ENCODE assay signal across 10 cellular contexts in the genomic region with DNA sequence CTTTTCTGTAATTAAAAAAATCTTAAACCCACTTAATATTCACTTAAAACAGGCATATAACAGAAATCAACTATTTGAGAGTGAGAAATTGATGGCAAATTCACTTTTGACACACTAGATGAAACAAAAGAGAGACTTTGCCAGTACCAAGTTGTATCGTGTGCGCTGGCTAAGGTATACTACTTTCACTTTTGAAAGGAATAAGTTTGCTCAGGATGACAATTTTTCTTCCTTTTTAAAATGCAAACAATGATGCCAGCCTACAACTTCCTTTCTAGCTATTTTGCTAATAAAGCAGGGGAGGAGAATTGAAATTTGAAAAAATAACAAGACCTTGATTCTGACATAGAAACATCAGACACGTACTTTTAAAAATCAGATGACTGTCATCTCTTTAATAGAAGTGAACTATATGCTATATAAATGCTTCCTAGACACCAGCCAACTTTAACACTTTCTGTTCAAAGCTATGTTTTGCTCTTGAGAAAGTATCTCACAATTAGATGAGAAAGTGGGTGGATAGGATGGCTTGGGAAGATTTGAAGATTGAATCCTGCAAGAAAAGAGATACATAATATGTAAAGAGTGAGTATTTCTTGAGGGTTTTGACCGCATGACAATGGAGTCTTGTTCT. TPM values are rescaled to one million over a fixed set of nuclear protein-coding genes. Genes with fewer than 3 reads are reported as not detected.
A peak's percentile ranks its signal among the peaks of the same experiment; 100 is the strongest.
DNase-seq lines count a peak whose midpoint lies in the region; ATAC-seq and TF ChIP-seq lines count a peak whose summit lies in the region.
"Had no signal": no experiment of that assay in that cellular context is flagged by ENCODE, and none has a peak within 500 bp of the region (broad histone marks: within the 10 kb centered on the region; RNA-seq: fewer than 3 reads in every experiment).

No MANE protein-coding gene starts in this region.

- no peak overlapping the region for H4K8ac ChIP-seq in mesendoderm (ENCODE audit: low read depth, low read length)

- H3K27me3 Mint-ChIP-seq in activated T-cell treated with anti-CD3 and anti-CD28 coated beads, Interleukin-2, amount 50 U/mL, for 24 hours, result peaks cover 15% of the 10 kb centered on the region

- H3K36me3 ChIP-seq in adrenal gland (replicated peaks in 1 of 2) (no peaks in the 10 kb centered on the region), lower lobe of right lung (no peaks in the 10 kb centered on the region), tibial nerve (no peaks in the 10 kb centered on the region), mesendoderm (ENCODE audit: control insufficient read depth, insufficient read depth, low read length) (no peaks in the 10 kb centered on the region)

- no peak overlapping the region for H2AK5ac ChIP-seq in mesendoderm (ENCODE audit: low read length)

- no peak overlapping the region for H2BK15ac ChIP-seq in mesendoderm (replicated peaks; ENCODE audit: low read depth)

- no peaks in the 10 kb centered on the region for H3K4me1 ChIP-seq in adrenal gland (replicated peaks in 1 of 2)
- no peaks in the 10 kb centered on the region for H3K4me1 ChIP-seq in lower lobe of right lung
- H3K4me1 ChIP-seq in tibial nerve, result peaks cover 0 to 72% (median 8%) of the 10 kb centered on the region in 4 donors
- no peaks in the 10 kb centered on the region for H3K4me1 ChIP-seq in mesendoderm (ENCODE audit: control insufficient read depth, low read depth, low read length)

- H3K4me2 ChIP-seq in mesendoderm (ENCODE audit: low read length), result no peak overlapping the region

- no peak overlapping the region for H3K18ac ChIP-seq in mesendoderm (ENCODE audit: low read length)

- H3K27me3 ChIP-seq in adrenal gland (no peaks in the 10 kb centered on the region), lower lobe of right lung (ENCODE audit: low read depth) (no peaks in the 10 kb centered on the region), tibial nerve (no peaks in the 10 kb centered on the region), mesendoderm (ENCODE audit: insufficient read depth, low read length, poor library complexity) (no peaks in the 10 kb centered on the region)

- no peaks in the 10 kb centered on the region for H3K9me3 ChIP-seq in adrenal gland (replicated peaks in 1 of 3)
- H3K9me3 ChIP-seq in lower lobe of right lung, result no peaks in the 10 kb centered on the region
- H3K9me3 ChIP-seq in tibial nerve, result no peaks in the 10 kb centered on the region

- no peaks in the 10 kb centered on the region for H3K79me2 ChIP-seq in mesendoderm (ENCODE audit: control insufficient read depth, insufficient read depth, low read length)

- TF ChIP-seq CTCF in adrenal gland (IDR thresholded peaks at IDR 0.05) (no peak), lower lobe of right lung (IDR thresholded peaks at IDR 0.05) (no peak), tibial nerve (IDR thresholded peaks at IDR 0.05) (no peak)

- H3K4me3 Mint-ChIP-seq in activated T-cell treated with anti-CD3 and anti-CD28 coated beads, Interleukin-2, amount 50 U/mL, for 24 hours, result peak overlapping the region; percentile 46

- no peak overlapping the region for H3K56ac ChIP-seq in mesendoderm (ENCODE audit: low read length)

- H3K27ac Mint-ChIP-seq in activated T-cell treated with anti-CD3 and anti-CD28 coated beads, Interleukin-2, amount 50 U/mL, for 24 hours, result no peak overlapping the region

- H2BK120ac ChIP-seq in mesendoderm (ENCODE audit: low read depth, low read length), result no peak overlapping the region

- no peaks in the 10 kb centered on the region for H3K9me3 Mint-ChIP-seq in activated T-cell treated with anti-CD3 and anti-CD28 coated beads, Interleukin-2, amount 50 U/mL, for 24 hours

- ATAC-seq in lower lobe of right lung, result peak in 1 of 2 donors; percentile 62

- TF ChIP-seq EP300 in tibial nerve (IDR thresholded peaks at IDR 0.05), result no peak

- no peak overlapping the region for H3K4ac ChIP-seq in mesendoderm (ENCODE audit: low read depth, low read length)

- DNase-seq in activated T-cell treated with anti-CD3 and anti-CD28 coated beads, Interleukin-2, amount 50 U/mL, for 24 hours, result no peak
- no peak for DNase-seq in activated T-cell treated with anti-CD3 and anti-CD28 coated beads for 4 hours
- DNase-seq in adrenal gland, result no peak
- DNase-seq in lower lobe of right lung, result no peak
- DNase-seq in tibial nerve (ENCODE audit: low spot score in 2 of 2), result no peak
- DNase-seq in head of caudate nucleus, result no peak
- DNase-seq in mesendoderm, result no peak
- no peak for DNase-seq in SW 1271 (lab: John Stamatoyannopoulos, UW)
- DNase-seq: COR-L47 had no signal

- peak overlapping the region in 3 of 5 donors; percentile 53 to 64 (median 55) for H3K27ac ChIP-seq in adrenal gland
- peak overlapping the region; percentile 46 for H3K27ac ChIP-seq in lower lobe of right lung
- H3K27ac ChIP-seq in tibial nerve, result peak overlapping the region; percentile 62 to 90 (median 87)
- H3K27ac ChIP-seq in mesendoderm (ENCODE audit: low read depth, low read length), result no peak overlapping the region

- TF ChIP-seq POLR2A in adrenal gland (IDR thresholded peaks at IDR 0.05) (no peak), tibial nerve (IDR thresholded peaks at IDR 0.05) (no peak)

- H3K79me1 ChIP-seq in mesendoderm (ENCODE audit: low read length), result no peaks in the 10 kb centered on the region

- no peak overlapping the region for H3K23ac ChIP-seq in mesendoderm (ENCODE audit: low read length)

- WGBS in adrenal gland, 4 donors, result 33 to 39% (median 35%) methylated on average over 4 of the region's 4 CpGs
- 24 to 29% methylated on average over 4 of the region's 4 CpGs for WGBS in tibial nerve, 2 donors
- WGBS in mesendoderm (ENCODE audit: extremely low coverage, insufficient coverage, low lambda C conversion rate), result no CpG with 5 or more reads among the region's 4 CpGs

- H2BK5ac ChIP-seq in mesendoderm (ENCODE audit: low read length), result no peak overlapping the region

- H3K4me3 ChIP-seq in adrenal gland, result peak overlapping the region in 2 of 4 donors; percentile 23 to 61
- H3K4me3 ChIP-seq in lower lobe of right lung, result peak overlapping the region; percentile 37
- peak overlapping the region; percentile 9 to 48 (median 21) for H3K4me3 ChIP-seq in tibial nerve
- no peak overlapping the region for H3K4me3 ChIP-seq in mesendoderm (ENCODE audit: low read length)

- no peak overlapping the region for H3K9ac ChIP-seq in mesendoderm (ENCODE audit: low read length)

- H3K36me3 Mint-ChIP-seq in activated T-cell treated with anti-CD3 and anti-CD28 coated beads, Interleukin-2, amount 50 U/mL, for 24 hours (ENCODE audit: low read depth), result no peaks in the 10 kb centered on the region

- no peak overlapping the region for H4K5ac ChIP-seq in mesendoderm (ENCODE audit: low read length)

- intact Hi-C loops in adrenal gland (cut with DNase I) (no loop called here), lower lobe of right lung (cut with DNase I) (no loop called here), head of caudate nucleus (cut with DNase I) (loop anchor here (5.0 kb wide), 1 partner anchor 55 kb away; no protein-coding TSS in a partner anchor)

- peaks cover 10% of the 10 kb centered on the region for H3K4me1 Mint-ChIP-seq in activated T-cell treated with anti-CD3 and anti-CD28 coated beads, Interleukin-2, amount 50 U/mL, for 24 hours (ENCODE audit: low read depth)

RNA-seq across cellular contexts. Expression of a gene that starts 41.6 kb away (rescaled TPM):
- total RNA-seq in adrenal gland, result 1 to 10 TPM in 2 of 8 donors, under 1 TPM in 2, not detected in 4; 0.27 to 5.9 (median 2.1) TPM
- not detected for polyA plus RNA-seq in adrenal gland
- 0.62 TPM for total RNA-seq in lower lobe of right lung
- total RNA-seq in tibial nerve, result 1 to 10 TPM; 1.7 to 7.0 (median 4.8) TPM
- polyA plus RNA-seq in mesendoderm (2013, experiment 1 of 2), result not detected
- polyA plus RNA-seq in mesendoderm (2013, experiment 2 of 2), result not detected
- total RNA-seq: activated CD8-positive, alpha-beta memory T cell treated with anti-CD3 and anti-CD28 coated beads for 36 hours had no signal
